Comparison of ENCODE assay signal across 9 cellular contexts in genomic region chr9:70639853-70640814, GRCh38.
DNase-seq lines count a peak whose midpoint lies in the region; ATAC-seq and TF ChIP-seq lines count a peak whose summit lies in the region.
"Had no signal": no experiment of that assay in that cellular context is flagged by ENCODE, and none has a peak within 500 bp of the region (broad histone marks: within the 10 kb centered on the region; RNA-seq: fewer than 3 reads in every experiment).

No MANE protein-coding gene starts in this region.

- H2AFZ ChIP-seq in mammary epithelial cell (ENCODE audit: low read depth, low read length), result no peak overlapping the region

- no peaks in the 10 kb centered on the region for H4K20me1 ChIP-seq in mammary epithelial cell (ENCODE audit: insufficient read depth, low read length)

- intact Hi-C loops in CD8-positive, alpha-beta T cell (cut with DNase I, micrococcal nuclease), result loop anchor here (1.0 to 5.0 kb wide), 4 partner anchors 362 to 1633 kb away; no protein-coding TSS in a partner anchor
- intact Hi-C loops in mammary epithelial cell (cut with micrococcal nuclease), result loop anchor here (1.0 kb wide), 3 partner anchors 284 to 609 kb away; no protein-coding TSS in a partner anchor
- intact Hi-C loops in upper lobe of right lung (cut with DNase I), result loop anchor here (10.0 kb wide), 1 partner anchor 605 kb away; no protein-coding TSS in a partner anchor

- no peak overlapping the region for H3K27ac ChIP-seq in CD8-positive, alpha-beta T cell (ENCODE audit: low read depth, low read length)
- H3K27ac ChIP-seq in mammary epithelial cell (ENCODE audit: insufficient read depth, low read depth, low read length) (no peak overlapping the region), upper lobe of right lung (no peak overlapping the region)

- no peak for DNase-seq in CD8-positive, alpha-beta T cell
- DNase-seq in NCI-H2227 (lab: John Stamatoyannopoulos, UW; ENCODE audit: unreplicated experiment) (peak; percentile 64), mammary epithelial cell (peak; percentile 32), kidney glomerular epithelial cell (lab: John Stamatoyannopoulos, UW) (peak; percentile 69), upper lobe of right lung (no peak), HK-2 (ENCODE audit: unreplicated experiment) (no peak)

- H3K9me3 Mint-ChIP-seq in CD8-positive, alpha-beta T cell, result no peaks in the 10 kb centered on the region

- peaks cover 25% of the 10 kb centered on the region for H3K27me3 Mint-ChIP-seq in CD8-positive, alpha-beta T cell (ENCODE audit: low read depth)

- WGBS in mammary epithelial cell (ENCODE audit: low coverage, missing lambda C conversion rate), result 53% methylated on average over 13 of the region's 15 CpGs

- no peak overlapping the region for H3K9ac ChIP-seq in mammary epithelial cell (ENCODE audit: insufficient read depth, low read length)

- no peak for ATAC-seq in CD8-positive, alpha-beta T cell
- peak; percentile 58 for ATAC-seq in GM19438 (IDR thresholded peaks at IDR 0.05; ENCODE audit: low read depth, unreplicated experiment)
- ATAC-seq in upper lobe of right lung, result peak; percentile 66
- ATAC-seq in HG03460 (IDR thresholded peaks at IDR 0.05; ENCODE audit: unreplicated experiment), result no peak
- ATAC-seq: mucosa of descending colon had no signal

- TF ChIP-seq CTCF in CD8-positive, alpha-beta T cell (IDR thresholded peaks at IDR 0.05), result peak; percentile 42
- TF ChIP-seq CTCF in mammary epithelial cell (conservative IDR thresholded peaks at IDR 0.05 in 1 of 2, IDR thresholded peaks at IDR 0.05 in 1 of 2; ENCODE audit: extremely low read depth in 1 of 2, insufficient read depth in 1 of 2, low read depth in 1 of 2, low read length in 2 of 2) (peak; percentile 50 to 68), upper lobe of right lung (IDR thresholded peaks at IDR 0.05) (peak; percentile 62)

- H3K9me3 ChIP-seq in CD8-positive, alpha-beta T cell (ENCODE audit: low read length), result no peaks in the 10 kb centered on the region
- H3K9me3 ChIP-seq in mammary epithelial cell (replicated peaks; ENCODE audit: insufficient read depth, low read length) (no peaks in the 10 kb centered on the region), upper lobe of right lung (no peaks in the 10 kb centered on the region)
- H3K9me3 ChIP-seq: mucosa of descending colon had no signal

- dilution Hi-C loops in mammary epithelial cell (cut with HindIII; ENCODE audit: low sequenced_read_pairs), result no loop called here

- H3K4me1 ChIP-seq in CD8-positive, alpha-beta T cell (ENCODE audit: insufficient read depth, low read length), result no peaks in the 10 kb centered on the region
- H3K4me1 ChIP-seq in mammary epithelial cell (ENCODE audit: insufficient read depth, low read length) (no peaks in the 10 kb centered on the region), upper lobe of right lung (no peaks in the 10 kb centered on the region)

- no peaks in the 10 kb centered on the region for H3K36me3 Mint-ChIP-seq in CD8-positive, alpha-beta T cell

- no peak overlapping the region for H3K27ac Mint-ChIP-seq in CD8-positive, alpha-beta T cell

- no peak overlapping the region for H3K4me2 ChIP-seq in mammary epithelial cell (ENCODE audit: insufficient read depth, low read depth, low read length)

- in situ Hi-C loops in mammary epithelial cell (cut with MboI; ENCODE audit: low sequenced_read_pairs in 2 of 2), result loop anchor here (5.0 to 25.0 kb wide), 4 partner anchors 362 to 615 kb away; no protein-coding TSS in a partner anchor

- H3K4me1 Mint-ChIP-seq in CD8-positive, alpha-beta T cell (ENCODE audit: low read depth), result no peaks in the 10 kb centered on the region

- H3K4me3 ChIP-seq in CD8-positive, alpha-beta T cell (ENCODE audit: low read depth, low read length), result no peak overlapping the region
- H3K4me3 ChIP-seq in mammary epithelial cell (replicated peaks in 1 of 3; ENCODE audit: insufficient read depth in 1 of 3, low read depth in 2 of 3, low read length in 3 of 3), result no peak overlapping the region
- H3K4me3 ChIP-seq in upper lobe of right lung, result no peak overlapping the region
- H3K4me3 ChIP-seq: mucosa of descending colon had no signal

- no TSS peak for BruUV-seq in mammary epithelial cell (replicated peaks; lab: Mats Ljungman, UMichigan)

- no peaks in the 10 kb centered on the region for H3K36me3 ChIP-seq in CD8-positive, alpha-beta T cell (ENCODE audit: insufficient read depth, low read length)
- H3K36me3 ChIP-seq in mammary epithelial cell (ENCODE audit: insufficient read depth, low read length), result no peaks in the 10 kb centered on the region
- H3K36me3 ChIP-seq in upper lobe of right lung, result no peaks in the 10 kb centered on the region

- POLR2A ChIA-PET in CD8-positive, alpha-beta T cell (lab: Charles Lee), result interaction anchor here (0.7 kb wide), 1 partner anchor 360 kb away, joined by 3 read pairs; no protein-coding TSS in a partner anchor

- CTCF ChIA-PET in CD8-positive, alpha-beta T cell (lab: Charles Lee), result interaction anchor here (0.5 to 1.5 kb wide), 9 partner anchors 15 to 1632 kb away, joined by 3 to 8 read pairs (median 3); no protein-coding TSS in a partner anchor
- CTCF ChIA-PET in mammary epithelial cell (lab: Charles Lee; ENCODE audit: low non-redundant PET), result interaction anchor here (0.5 to 1.0 kb wide), 7 partner anchors 12 to 956 kb away, joined by 3 to 25 read pairs (median 4); partner anchors contain the start of gene MAMDC2

- H3K27me3 ChIP-seq in CD8-positive, alpha-beta T cell (ENCODE audit: insufficient read depth, low read length), result no peaks in the 10 kb centered on the region
- H3K27me3 ChIP-seq in mammary epithelial cell (ENCODE audit: insufficient read depth, low read length) (no peaks in the 10 kb centered on the region), upper lobe of right lung (peaks cover 4% of the 10 kb centered on the region)

- H3K4me3 Mint-ChIP-seq in CD8-positive, alpha-beta T cell, result no peak overlapping the region

- no peaks in the 10 kb centered on the region for H3K79me2 ChIP-seq in mammary epithelial cell (ENCODE audit: insufficient read depth, low read length)

Comparison
In these comparisons a context has a peak if more than half of its experiments do, and no peak if none do; other contexts are left out.
1. ATAC-seq: peak in GM19438 (single experiment) and upper lobe of right lung (single experiment); none in CD8-positive, alpha-beta T cell (single experiment) and HG03460 (single experiment).
2. DNase-seq: peak in NCI-H2227 (single experiment), mammary epithelial cell (single experiment) and kidney glomerular epithelial cell (single experiment); none in CD8-positive, alpha-beta T cell (0 of 7), upper lobe of right lung (single experiment) and HK-2 (single experiment).
3. Peak in every context shown above with its lines, with median percentiles within 50 percentile points of each other: CTCF ChIP-seq.